In genomic region chr4:155597933-155598451, GRCh38 we compare ENCODE assay signal across 31 cellular contexts.
"Had no signal": no experiment of that assay in that cellular context is flagged by ENCODE, and none has a peak within 500 bp of the region (broad histone marks: within the 10 kb centered on the region; RNA-seq: fewer than 3 reads in every experiment).

No MANE protein-coding gene starts in this region.

- H3K4me1 Mint-ChIP-seq: activated CD4-positive, alpha-beta T cell treated with anti-CD3 and anti-CD28 coated beads for 36 hours; activated naive CD4-positive, alpha-beta T cell treated with anti-CD3 and anti-CD28 coated beads, Interleukin-2, amount 10 ng/mL, durations not matched to agents 7 days and 5 days; activated naive CD8-positive, alpha-beta T cell treated with anti-CD3 and anti-CD28 coated beads for 36 hours had no signal

- H2AFZ ChIP-seq: PC-9 had no signal

- H3K4me3 Mint-ChIP-seq: activated CD4-positive, alpha-beta T cell treated with anti-CD3 and anti-CD28 coated beads for 36 hours; activated CD4-positive, alpha-beta T cell treated with anti-CD3 and anti-CD28 coated beads, Interleukin-2, amount 10 ng/mL, durations not matched to agents 7 days and 5 days; activated CD8-positive, alpha-beta T cell treated with anti-CD3 and anti-CD28 coated beads, Interleukin-2, amount 10 ng/mL, durations not matched to agents 7 days and 5 days; activated naive CD4-positive, alpha-beta T cell treated with anti-CD3 and anti-CD28 coated beads, Interleukin-2, amount 10 ng/mL, durations not matched to agents 7 days and 5 days; activated naive CD8-positive, alpha-beta T cell treated with anti-CD3 and anti-CD28 coated beads for 36 hours; activated T-cell treated with anti-CD3 and anti-CD28 coated beads, Interleukin-2, amount 50 U/mL, for 24 hours; T-helper 1 cell treated with Interleukin-12 subunit alpha and Interleukin-12 subunit beta and Interleukin-4 antibody, amounts not matched to agents 30 μg/mL and 1 μg/mL, for 36 hours; T-helper 2 cell treated with Interferon-gamma antibody and Interleukin-4, amounts not matched to agents 5 μg/mL and 100 μg/mL, for 36 hours; WTC11 had no signal

- H3K4me3 ChIP-seq: PC-9 had no signal

- H3K36me3 ChIP-seq: brain microvascular endothelial cell had no signal

- H3K27me3 Mint-ChIP-seq: activated CD4-positive, alpha-beta T cell treated with anti-CD3 and anti-CD28 coated beads for 36 hours; activated naive CD4-positive, alpha-beta T cell treated with anti-CD3 and anti-CD28 coated beads, Interleukin-2, amount 10 ng/mL, durations not matched to agents 7 days and 5 days had no signal

- H3K27ac Mint-ChIP-seq: activated CD4-positive, alpha-beta T cell treated with anti-CD3 and anti-CD28 coated beads for 36 hours; activated CD4-positive, alpha-beta T cell treated with anti-CD3 and anti-CD28 coated beads, Interleukin-2, amount 10 ng/mL, durations not matched to agents 7 days and 5 days; activated CD8-positive, alpha-beta T cell treated with anti-CD3 and anti-CD28 coated beads, Interleukin-2, amount 10 ng/mL, durations not matched to agents 7 days and 5 days; activated naive CD4-positive, alpha-beta T cell treated with anti-CD3 and anti-CD28 coated beads, Interleukin-2, amount 10 ng/mL, durations not matched to agents 7 days and 5 days; activated naive CD8-positive, alpha-beta T cell treated with anti-CD3 and anti-CD28 coated beads for 36 hours; activated T-cell treated with anti-CD3 and anti-CD28 coated beads, Interleukin-2, amount 50 U/mL, for 24 hours; activated T-helper 2 cell treated with anti-CD3 and anti-CD28 coated beads, Interferon-gamma antibody, Interleukin-2, Interleukin-4, amounts not matched to agents 10 μg/mL and 5 μg/mL and 100 μg/mL, durations not matched to agents 14 hours and 24 hours and 36 hours; T-helper 1 cell treated with Interleukin-12 subunit alpha and Interleukin-12 subunit beta and Interleukin-4 antibody, amounts not matched to agents 30 μg/mL and 1 μg/mL, for 36 hours; T-helper 2 cell treated with Interferon-gamma antibody and Interleukin-4, amounts not matched to agents 5 μg/mL and 100 μg/mL, for 36 hours; WTC11 had no signal

- H3K36me3 Mint-ChIP-seq: activated naive CD4-positive, alpha-beta T cell treated with anti-CD3 and anti-CD28 coated beads, Interleukin-2, amount 10 ng/mL, durations not matched to agents 7 days and 5 days; activated naive CD8-positive, alpha-beta T cell treated with anti-CD3 and anti-CD28 coated beads for 36 hours; WTC11 had no signal

- H3K27ac ChIP-seq: brain microvascular endothelial cell, PC-9, RWPE1 had no signal

- H3K9me3 Mint-ChIP-seq: activated CD4-positive, alpha-beta T cell treated with anti-CD3 and anti-CD28 coated beads, Interleukin-2, amount 10 ng/mL, durations not matched to agents 7 days and 5 days; activated naive CD4-positive, alpha-beta T cell treated with anti-CD3 and anti-CD28 coated beads, Interleukin-2, amount 10 ng/mL, durations not matched to agents 7 days and 5 days; activated naive CD8-positive, alpha-beta T cell treated with anti-CD3 and anti-CD28 coated beads for 36 hours; activated T-cell treated with anti-CD3 and anti-CD28 coated beads, Interleukin-2, amount 50 U/mL, for 24 hours; activated T-helper 2 cell treated with anti-CD3 and anti-CD28 coated beads, Interferon-gamma antibody, Interleukin-2, Interleukin-4, amounts not matched to agents 10 μg/mL and 5 μg/mL and 100 μg/mL, durations not matched to agents 14 hours and 24 hours and 36 hours; T-helper 1 cell treated with Interleukin-12 subunit alpha and Interleukin-12 subunit beta and Interleukin-4 antibody, amounts not matched to agents 30 μg/mL and 1 μg/mL, for 36 hours; T-helper 2 cell treated with Interferon-gamma antibody and Interleukin-4, amounts not matched to agents 5 μg/mL and 100 μg/mL, for 36 hours; WTC11 had no signal

- H3K4me2 ChIP-seq: PC-9 had no signal

- H3K27me3 ChIP-seq: brain microvascular endothelial cell had no signal

- DNase-seq: activated CD4-positive, alpha-beta T cell treated with anti-CD3 and anti-CD28 coated beads for 36 hours; activated CD4-positive, alpha-beta T cell treated with anti-CD3 and anti-CD28 coated beads, Interleukin-2, amount 10 ng/mL, durations not matched to agents 7 days and 5 days; activated CD4-positive, alpha-beta T cell treated with anti-CD3 and anti-CD28 coated beads, Interleukin-2, amount 50 U/mL, for 48 hours; activated CD8-positive, alpha-beta T cell treated with anti-CD3 and anti-CD28 coated beads, Interleukin-2, amount 10 ng/mL, durations not matched to agents 7 days and 5 days; activated gamma-delta T cell treated with Interleukin-2 at 50 U/mL for 16 hours; activated naive CD4-positive, alpha-beta T cell treated with anti-CD3 and anti-CD28 coated beads, Interleukin-2, amount 10 ng/mL, durations not matched to agents 7 days and 5 days; activated naive CD8-positive, alpha-beta T cell treated with anti-CD3 and anti-CD28 coated beads for 36 hours; activated T-cell treated with anti-CD3 and anti-CD28 coated beads, Interleukin-2, amount 50 U/mL, for 24 hours; amygdala; brain microvascular endothelial cell; central memory CD4-positive, alpha-beta T cell; KG1; NCI-H1092 treated with DMSO at 0.1 percent for 48 hours; NCI-H1417; NCI-H146; NCI-H187; NCI-H2029 treated with DMSO at 0.1 percent for 48 hours; NCI-H2107; NCI-H2171; NCI-H510A; NCI-H526; NCI-H748 treated with DMSO at 0.1 percent for 48 hours; PC-9; SIG-M5 had no signal

- ATAC-seq: activated CD4-positive, alpha-beta T cell treated with anti-CD3 and anti-CD28 coated beads for 36 hours; activated CD4-positive, CD25-positive, alpha-beta regulatory T cell treated with anti-CD3 and anti-CD28 coated beads, Interleukin-2, amount 50 U/mL, for 24 hours; activated CD8-positive, alpha-beta T cell treated with anti-CD3 and anti-CD28 coated beads, Interleukin-2, amount 10 ng/mL, durations not matched to agents 7 days and 5 days; Right ventricle myocardium inferior; WTC11 had no signal
